In the genomic region with DNA sequence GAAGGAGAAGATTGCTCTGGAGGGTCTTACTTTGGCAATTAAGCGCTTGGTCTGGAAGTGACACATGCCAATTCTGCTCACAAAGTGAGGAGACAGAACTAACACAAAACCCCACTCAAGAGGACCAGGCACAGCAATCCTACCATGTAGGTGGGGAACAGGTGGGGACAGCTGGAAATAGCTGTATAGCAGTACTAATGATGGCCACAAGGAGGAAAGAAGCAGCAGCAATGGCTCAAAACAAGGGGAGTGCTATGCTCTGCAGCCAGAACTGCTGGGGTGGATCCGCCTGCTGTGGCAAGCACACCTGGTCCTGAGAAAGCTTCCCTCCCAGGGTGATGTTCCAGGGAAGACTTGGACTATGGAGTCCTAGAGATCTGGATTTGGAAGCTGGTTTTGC, we compare ENCODE assay signal across 12 cellular contexts. TPM values are rescaled to one million over a fixed set of nuclear protein-coding genes. Genes with fewer than 3 reads are reported as not detected.
DNase-seq lines count a peak whose midpoint lies in the region; ATAC-seq, FAIRE-seq and TF ChIP-seq lines count a peak whose summit lies in the region.
"Had no signal": no experiment of that assay in that cellular context is flagged by ENCODE, and none has a peak within 500 bp of the region (broad histone marks: within the 10 kb centered on the region; RNA-seq: fewer than 3 reads in every experiment).

No MANE protein-coding gene starts in this region.

- no peak for FAIRE-seq in bronchial epithelial cell (lab: Jason Lieb, UNC)

- TF ChIP-seq POLR2A in esophagus squamous epithelium (IDR thresholded peaks at IDR 0.05): no peak

- intact Hi-C loops in esophagus squamous epithelium (cut with DNase I): no loop called here

- no peaks in the 10 kb centered on the region for H3K9me3 ChIP-seq in Loucy (ENCODE audit: insufficient read depth, low read depth, low read length)
- no peaks in the 10 kb centered on the region for H3K9me3 ChIP-seq in esophagus squamous epithelium
- H3K9me3 ChIP-seq: BLaER1, sigmoid colon had no signal

- H3K36me3 ChIP-seq in Loucy (ENCODE audit: insufficient read depth, low read length) (no peaks in the 10 kb centered on the region), bronchial epithelial cell (ENCODE audit: control insufficient read depth, insufficient read depth, low read length) (no peaks in the 10 kb centered on the region), esophagus squamous epithelium (no peaks in the 10 kb centered on the region)
- H3K36me3 ChIP-seq: BLaER1, sigmoid colon had no signal

- H4K20me1 ChIP-seq in Loucy (ENCODE audit: insufficient read depth, low read length, poor library complexity, severe bottlenecking): no peaks in the 10 kb centered on the region
- H4K20me1 ChIP-seq: BLaER1 had no signal

- no peak overlapping the region for H3K9ac ChIP-seq in Loucy (ENCODE audit: low read depth, low read length, poor library complexity, severe bottlenecking)
- H3K9ac ChIP-seq: BLaER1 had no signal

- no peaks in the 10 kb centered on the region for H3K27me3 Mint-ChIP-seq in osteocyte (ENCODE audit: unreplicated experiment)
- H3K27me3 Mint-ChIP-seq in activated naive CD8-positive, alpha-beta T cell treated with anti-CD3 and anti-CD28 coated beads for 36 hours: peaks cover 13% of the 10 kb centered on the region

- no peaks in the 10 kb centered on the region for H3K36me3 Mint-ChIP-seq in osteocyte (ENCODE audit: unreplicated experiment)
- H3K36me3 Mint-ChIP-seq in activated naive CD8-positive, alpha-beta T cell treated with anti-CD3 and anti-CD28 coated beads for 36 hours: no peaks in the 10 kb centered on the region

- no peak overlapping the region for H3K4me2 ChIP-seq in Loucy (ENCODE audit: low read depth, low read length, poor library complexity, severe bottlenecking)
- H3K4me2 ChIP-seq: BLaER1 had no signal

- DNase-seq in NCI-H1417 (lab: John Stamatoyannopoulos, UW): peak; percentile 6 to 43 (median 12)
- no peak for DNase-seq in NCI-H1417 treated with DMSO at 0.1 percent for 48 hours (lab: John Stamatoyannopoulos, UW)
- DNase-seq in bronchial epithelial cell (ENCODE audit: low read depth): peak; percentile 10
- DNase-seq in osteocyte (ENCODE audit: extremely low spot score, unreplicated experiment): no peak
- DNase-seq in activated naive CD8-positive, alpha-beta T cell treated with anti-CD3 and anti-CD28 coated beads for 36 hours: no peak
- no peak for DNase-seq in esophagus squamous epithelium (lab: John Stamatoyannopoulos, UW)
- DNase-seq: activated CD4-positive, alpha-beta T cell treated with anti-CD3 and anti-CD28 coated beads for 4 hours; NCI-H510A treated with DMSO at 0.1 percent for 48 hours; sigmoid colon had no signal

- no peak overlapping the region for H3K27ac ChIP-seq in esophagus squamous epithelium
- H3K27ac ChIP-seq: BLaER1, sigmoid colon had no signal

- no peaks in the 10 kb centered on the region for H3K4me1 ChIP-seq in Loucy (ENCODE audit: insufficient read depth, low read length, poor library complexity, severe bottlenecking)
- no peaks in the 10 kb centered on the region for H3K4me1 ChIP-seq in esophagus squamous epithelium
- H3K4me1 ChIP-seq: BLaER1, sigmoid colon had no signal

- no peaks in the 10 kb centered on the region for H3K4me1 Mint-ChIP-seq in osteocyte (ENCODE audit: unreplicated experiment)
- H3K4me1 Mint-ChIP-seq in activated naive CD8-positive, alpha-beta T cell treated with anti-CD3 and anti-CD28 coated beads for 36 hours: no peaks in the 10 kb centered on the region

- no peaks in the 10 kb centered on the region for H3K27me3 ChIP-seq in Loucy (ENCODE audit: insufficient read depth, low read length, poor library complexity, severe bottlenecking)
- H3K27me3 ChIP-seq in bronchial epithelial cell (ENCODE audit: control insufficient read depth, insufficient read depth, low read length): no peaks in the 10 kb centered on the region
- peaks cover 0 to 59% (median 0%) of the 10 kb centered on the region in 4 donors for H3K27me3 ChIP-seq in esophagus squamous epithelium
- H3K27me3 ChIP-seq: BLaER1 had no signal

- H3K4me3 Mint-ChIP-seq in osteocyte (ENCODE audit: unreplicated experiment): no peak overlapping the region
- H3K4me3 Mint-ChIP-seq in activated naive CD8-positive, alpha-beta T cell treated with anti-CD3 and anti-CD28 coated beads for 36 hours: no peak overlapping the region

- no peak for ATAC-seq in HG03469 (IDR thresholded peaks at IDR 0.05; ENCODE audit: unreplicated experiment)

- WGBS in esophagus squamous epithelium, 2 donors: 27 to 42% methylated on average over 1 to 2 of the region's 2 CpGs

- H2AFZ ChIP-seq in Loucy (ENCODE audit: low read length): no peak overlapping the region

- no peak overlapping the region for H3K27ac Mint-ChIP-seq in osteocyte (ENCODE audit: unreplicated experiment)
- H3K27ac Mint-ChIP-seq in activated naive CD8-positive, alpha-beta T cell treated with anti-CD3 and anti-CD28 coated beads for 36 hours: no peak overlapping the region

- no peak overlapping the region for H3K4me3 ChIP-seq in Loucy (ENCODE audit: low read length, poor library complexity, severe bottlenecking)
- no peak overlapping the region for H3K4me3 ChIP-seq in bronchial epithelial cell (ENCODE audit: low read depth, low read length)
- no peak overlapping the region for H3K4me3 ChIP-seq in esophagus squamous epithelium
- H3K4me3 ChIP-seq: BLaER1, sigmoid colon had no signal

- no peaks in the 10 kb centered on the region for H3F3A ChIP-seq in Loucy (ENCODE audit: low read depth)

- no peaks in the 10 kb centered on the region for H3K9me3 Mint-ChIP-seq in osteocyte (ENCODE audit: unreplicated experiment)
- no peaks in the 10 kb centered on the region for H3K9me3 Mint-ChIP-seq in activated naive CD8-positive, alpha-beta T cell treated with anti-CD3 and anti-CD28 coated beads for 36 hours

- no peaks in the 10 kb centered on the region for H3K79me2 ChIP-seq in Loucy (ENCODE audit: insufficient read depth, low read length)

- H3K9me2 ChIP-seq in Loucy (replicated peaks; ENCODE audit: low read depth, low read length): no peaks in the 10 kb centered on the region

- TF ChIP-seq CTCF in Loucy (conservative IDR thresholded peaks at IDR 0.05; ENCODE audit: low read length) (peak; percentile 57), bronchial epithelial cell (IDR thresholded peaks at IDR 0.05; ENCODE audit: insufficient read depth, low read length, severe bottlenecking) (no peak), osteocyte (IDR thresholded peaks at IDR 0.05) (peak; percentile 21), esophagus squamous epithelium (IDR thresholded peaks at IDR 0.05) (peak in 2 of 6 experiments; percentile 15 to 29)

RNA-seq across cellular contexts. Expression of a gene that starts 17.0 kb away (rescaled TPM):
- not detected in 2 replicates for total RNA-seq in bronchial epithelial cell
- not detected in 2 replicates for total RNA-seq in osteocyte
- under 1 TPM in 1 of 2 experiments, not detected in 1; 0.06 TPM for total RNA-seq in activated naive CD8-positive, alpha-beta T cell treated with anti-CD3 and anti-CD28 coated beads for 36 hours
- under 1 TPM in 1 of 4 donors, not detected in 3; 0.19 TPM for total RNA-seq in esophagus squamous epithelium
- total RNA-seq: sigmoid colon had no signal

Comparison
In these comparisons a context has a peak if more than half of its experiments do, and no peak if none do; other contexts are left out.
1. DNase-seq: peak in NCI-H1417 (3 of 3) and bronchial epithelial cell (single experiment); none in NCI-H1417 treated with DMSO at 0.1 percent for 48 hours (single experiment), osteocyte (single experiment), activated naive CD8-positive, alpha-beta T cell treated with anti-CD3 and anti-CD28 coated beads for 36 hours (single experiment) and esophagus squamous epithelium (single experiment).